Comparison of ENCODE assay signal across 19 cellular contexts in the genomic region with DNA sequence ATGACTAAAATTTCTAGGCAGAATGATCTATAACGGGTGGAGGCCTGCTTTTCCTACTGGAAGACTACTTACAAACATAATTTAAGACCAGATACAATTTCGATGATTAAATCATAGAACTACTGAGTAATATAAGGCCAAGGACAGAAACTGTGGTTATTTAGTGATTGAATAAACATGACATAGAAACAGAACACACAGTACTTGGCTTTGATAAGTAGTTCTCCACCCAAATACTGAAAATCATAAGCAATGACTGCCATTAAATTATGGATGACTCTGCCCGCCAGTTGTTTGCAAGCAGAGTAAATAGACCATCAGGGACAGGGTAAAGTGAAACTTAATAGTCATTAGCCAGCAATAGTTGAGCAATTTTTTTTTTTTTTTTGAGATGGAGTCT. TPM values are rescaled to one million over a fixed set of nuclear protein-coding genes. Genes with fewer than 3 reads are reported as not detected.
DNase-seq lines count a peak whose midpoint lies in the region; ATAC-seq, FAIRE-seq and TF ChIP-seq lines count a peak whose summit lies in the region.
"Had no signal": no experiment of that assay in that cellular context is flagged by ENCODE, and none has a peak within 500 bp of the region (broad histone marks: within the 10 kb centered on the region; RNA-seq: fewer than 3 reads in every experiment).

No MANE protein-coding gene starts in this region.

- H3K9ac ChIP-seq in HepG2 (ENCODE audit: insufficient read depth, low read depth, low read length), result no peak overlapping the region

- TF ChIP-seq EP300 in HepG2 (IDR thresholded peaks at IDR 0.05; ENCODE audit: low read depth in 2 of 2, low read length in 2 of 2), result no peak
- no peak for TF ChIP-seq EP300 in HepG2 (CRISPR knock-in tag; IDR thresholded peaks at IDR 0.05; ENCODE audit: borderline replicate concordance)
- TF ChIP-seq EP300 in suprapubic skin (IDR thresholded peaks at IDR 0.05), result no peak

- H3K27me3 ChIP-seq in HepG2 (ENCODE audit: control insufficient read depth in 1 of 2, insufficient read depth in 2 of 2, low read length in 2 of 2) (no peaks in the 10 kb centered on the region), suprapubic skin (no peaks in the 10 kb centered on the region), thyroid gland (no peaks in the 10 kb centered on the region)

- H2AFZ ChIP-seq in HepG2 (ENCODE audit: low read length), result no peak overlapping the region

- CTCF ChIA-PET in HepG2 (lab: Yijun Ruan, JAX; ENCODE audit: low intra/inter-chr PET ratio, low total read pairs), result no interaction called here

- no peak overlapping the region for H3K4me3 Mint-ChIP-seq in progenitor cell of endocrine pancreas (ENCODE audit: low read depth)
- H3K4me3 Mint-ChIP-seq: activated T-cell treated with anti-CD3 and anti-CD28 coated beads, Interleukin-2, amount 50 U/mL, for 4 hours; CD8-positive, alpha-beta memory T cell; immature natural killer cell had no signal

- intact Hi-C loops in HepG2 (cut with micrococcal nuclease; ENCODE audit: unreplicated experiment), result loop anchor here (1.0 kb wide), 1 partner anchor 29 kb away; no protein-coding TSS in a partner anchor
- intact Hi-C loops in thyroid gland (cut with DNase I), result no loop called here

- H3K27me3 Mint-ChIP-seq in progenitor cell of endocrine pancreas, result no peaks in the 10 kb centered on the region
- H3K27me3 Mint-ChIP-seq: CD8-positive, alpha-beta memory T cell had no signal

- H4K20me1 ChIP-seq in HepG2 (ENCODE audit: insufficient read depth, low read length), result no peaks in the 10 kb centered on the region

- in situ Hi-C loops in HepG2 (cut with HindIII; ENCODE audit: extremely low pct_ligation_motif_present, low pct_unique_long_range_greater_than_20kb), result no loop called here

- POLR2A ChIA-PET in HepG2 (lab: Yijun Ruan, JAX), result no interaction called here

- H3K36me3 Mint-ChIP-seq in progenitor cell of endocrine pancreas (ENCODE audit: insufficient read depth), result no peaks in the 10 kb centered on the region
- H3K36me3 Mint-ChIP-seq: CD8-positive, alpha-beta memory T cell; immature natural killer cell had no signal

- DNase-seq in GM19239 (ENCODE audit: insufficient read length, low spot score) (no peak), amniotic epithelial cell (ENCODE audit: low read depth) (peak; percentile 67), HepG2 (ENCODE audit: low spot score) (peak; percentile 17), suprapubic skin (ENCODE audit: low spot score in 2 of 2) (no peak), progenitor cell of endocrine pancreas (ENCODE audit: low spot score, unreplicated experiment) (no peak), thyroid gland (no peak), NCI-H1092 treated with DMSO at 0.1 percent for 48 hours (lab: John Stamatoyannopoulos, UW) (no peak), NCI-H2081 treated with DMSO at 0.1 percent for 48 hours (lab: John Stamatoyannopoulos, UW) (no peak)
- DNase-seq: activated T-cell treated with anti-CD3 and anti-CD28 coated beads, Interleukin-2, amount 50 U/mL, for 4 hours; CD8-positive, alpha-beta memory T cell; foreskin melanocyte; immature natural killer cell; NCI-H1048; NCI-H446 treated with DMSO at 0.1 percent for 48 hours; retina had no signal

- TF ChIP-seq POLR2A in HepG2 (IDR thresholded peaks at IDR 0.05; ENCODE audit: insufficient read depth in 1 of 2, low read depth in 2 of 2, low read length in 2 of 2), result no peak
- TF ChIP-seq POLR2A in suprapubic skin (IDR thresholded peaks at IDR 0.05), result no peak
- TF ChIP-seq POLR2A in thyroid gland (IDR thresholded peaks at IDR 0.05), result no peak

- no peak overlapping the region for H3K4me2 ChIP-seq in HepG2 (ENCODE audit: low read depth, low read length)

- H3K36me3 ChIP-seq in HepG2 (replicated peaks in 1 of 2; ENCODE audit: control insufficient read depth in 1 of 2, insufficient read depth in 2 of 2, low read length in 2 of 2) (no peaks in the 10 kb centered on the region), suprapubic skin (no peaks in the 10 kb centered on the region), thyroid gland (no peaks in the 10 kb centered on the region)

- H3K27ac Mint-ChIP-seq in progenitor cell of endocrine pancreas, result no peak overlapping the region
- H3K27ac Mint-ChIP-seq: CD8-positive, alpha-beta memory T cell; immature natural killer cell had no signal

- BruUV-seq in HepG2 (replicated peaks; lab: Mats Ljungman, UMichigan), result no TSS peak

- 83% methylated on average over 3 of the region's 3 CpGs for WGBS in HepG2 (ENCODE audit: low lambda C conversion rate)
- WGBS in suprapubic skin, result 43% methylated on average over 3 of the region's 3 CpGs
- 83 to 84% methylated on average over 3 of the region's 3 CpGs for WGBS in thyroid gland, 2 donors

- H3K4me3 ChIP-seq in HepG2 (replicated peaks in 1 of 3; ENCODE audit: insufficient read depth in 1 of 3, low read depth in 2 of 3, low read length in 3 of 3) (no peak overlapping the region), suprapubic skin (no peak overlapping the region), thyroid gland (replicated peaks in 1 of 3) (no peak overlapping the region)

- no peak for ATAC-seq in HepG2
- ATAC-seq: activated T-cell treated with anti-CD3 and anti-CD28 coated beads, Interleukin-2, amount 50 U/mL, for 4 hours; HCT116 had no signal

- H3K9me3 ChIP-seq in HepG2 (ENCODE audit: low read length), result no peaks in the 10 kb centered on the region
- H3K9me3 ChIP-seq in suprapubic skin, result no peaks in the 10 kb centered on the region
- no peaks in the 10 kb centered on the region for H3K9me3 ChIP-seq in thyroid gland

- H3K9me3 Mint-ChIP-seq in progenitor cell of endocrine pancreas (ENCODE audit: low read depth), result no peaks in the 10 kb centered on the region
- H3K9me3 Mint-ChIP-seq: activated T-cell treated with anti-CD3 and anti-CD28 coated beads, Interleukin-2, amount 50 U/mL, for 4 hours; CD8-positive, alpha-beta memory T cell; immature natural killer cell had no signal

- H3K79me2 ChIP-seq in HepG2 (ENCODE audit: insufficient read depth, low read length), result no peaks in the 10 kb centered on the region

- H3K27ac ChIP-seq in HepG2 (ENCODE audit: extremely low read length, insufficient read depth, low read length), result no peak overlapping the region
- H3K27ac ChIP-seq in suprapubic skin, result peak overlapping the region; percentile 69
- H3K27ac ChIP-seq in thyroid gland, result no peak overlapping the region

- no peak for TF ChIP-seq RAD21 in HepG2 (CRISPR knock-in tag; IDR thresholded peaks at IDR 0.05)

- FAIRE-seq in GM19239 (lab: Jason Lieb, UNC) (peak; percentile 71), HepG2 (lab: Jason Lieb, UNC) (no peak)
- FAIRE-seq: astrocyte, G401.6, RCC 7860 had no signal

- TF ChIP-seq CTCF in HepG2 (CRISPR knock-in tag; IDR thresholded peaks at IDR 0.05), result no peak
- no peak for TF ChIP-seq CTCF in suprapubic skin (IDR thresholded peaks at IDR 0.05)
- TF ChIP-seq CTCF in progenitor cell of endocrine pancreas (IDR thresholded peaks at IDR 0.05; ENCODE audit: unreplicated experiment), result no peak
- no peak for TF ChIP-seq CTCF in thyroid gland (IDR thresholded peaks at IDR 0.05)

- peaks cover 15% of the 10 kb centered on the region for H3K4me1 ChIP-seq in HepG2 (ENCODE audit: insufficient read depth, low read length)
- peaks cover 5% of the 10 kb centered on the region for H3K4me1 ChIP-seq in suprapubic skin
- H3K4me1 ChIP-seq in thyroid gland, result no peaks in the 10 kb centered on the region

- H3K4me1 Mint-ChIP-seq in progenitor cell of endocrine pancreas (ENCODE audit: low read depth), result peaks cover 2% of the 10 kb centered on the region
- H3K4me1 Mint-ChIP-seq: CD8-positive, alpha-beta memory T cell; immature natural killer cell had no signal

RNA-seq across cellular contexts. Expression of gene SMIM14, which starts 17.2 kb away (rescaled TPM):
- total RNA-seq in HepG2 (2016; rRNA removed; fragmentation: Illumina TruSeq; extraction: Trizol), result 16.3 and 26.2 TPM in 2 replicates
- total RNA-seq in HepG2 (2016; cell fraction: cytosol; rRNA removed; fragmentation: Illumina TruSeq; extraction: Trizol; ENCODE audit: low read depth), result 2.3 and 3.0 TPM in 2 replicates
- 16.9 and 24.5 TPM in 2 replicates for total RNA-seq in HepG2 (2016; cell fraction: insoluble cytoplasmic fraction; rRNA removed; fragmentation: Illumina TruSeq; extraction: Trizol)
- 7.0 and 8.1 TPM in 2 replicates for total RNA-seq in HepG2 (2016; cell fraction: membrane; rRNA removed; fragmentation: Illumina TruSeq; extraction: Trizol)
- total RNA-seq in HepG2 (2016; cell fraction: nucleus; rRNA removed; fragmentation: Illumina TruSeq; extraction: Trizol), result 4.2 and 6.0 TPM in 2 replicates
- 20.1 and 28.1 TPM in 2 replicates for polyA plus RNA-seq in HepG2 (2011; rRNA removed)
- 12.9 and 16.5 TPM in 2 replicates for polyA plus RNA-seq in HepG2 (2011; cell fraction: cytosol; rRNA removed)
- polyA plus RNA-seq in HepG2 (2011; cell fraction: nucleus; rRNA removed), result 3.0 and 7.6 TPM in 2 replicates
- 16.0 and 17.5 TPM in 2 replicates for polyA plus RNA-seq in HepG2 (2012)
- polyA plus RNA-seq in HepG2 (2016; cell fraction: cytosol; fragmentation: Illumina TruSeq; extraction: Trizol; ENCODE audit: low read depth), result 3.3 and 4.9 TPM in 2 replicates
- 22.5 and 24.5 TPM in 2 replicates for polyA plus RNA-seq in HepG2 (2016; cell fraction: insoluble cytoplasmic fraction; fragmentation: Illumina TruSeq; extraction: Trizol; ENCODE audit: low read depth)
- 7.2 and 7.6 TPM in 2 replicates for polyA plus RNA-seq in HepG2 (2016; cell fraction: membrane; fragmentation: Illumina TruSeq; extraction: Trizol; ENCODE audit: low read depth)
- polyA plus RNA-seq in HepG2 (2016; cell fraction: nucleus; fragmentation: Illumina TruSeq; extraction: Trizol; ENCODE audit: insufficient read depth, low read depth), result 12.5 and 14.8 TPM in 2 replicates
- polyA minus RNA-seq in HepG2 (2011; rRNA and poly(A)+ RNA removed; ENCODE audit: low replicate concordance), result 5.9 and 20.5 TPM in 2 replicates
- polyA minus RNA-seq in HepG2 (2011; cell fraction: cytosol; rRNA and poly(A)+ RNA removed), result 18.6 and 21.3 TPM in 2 replicates
- 4.4 and 6.1 TPM in 2 replicates for polyA minus RNA-seq in HepG2 (2011; cell fraction: nucleus; rRNA and poly(A)+ RNA removed)
- total RNA-seq in suprapubic skin, result 10 to 100 TPM; 20.8 to 65.0 (median 48.9) TPM
- 61.0 and 70.1 TPM in 2 replicates for total RNA-seq in progenitor cell of endocrine pancreas
- 10 to 100 TPM; 52.1 to 72.3 (median 59.2) TPM for total RNA-seq in thyroid gland

RNA-seq across cellular contexts. Expression of gene UBE2K, which starts 42.1 kb away (rescaled TPM):
- 36.2 and 72.9 TPM in 2 replicates for total RNA-seq in HepG2 (2016; rRNA removed; fragmentation: Illumina TruSeq; extraction: Trizol)
- total RNA-seq in HepG2 (2016; cell fraction: cytosol; rRNA removed; fragmentation: Illumina TruSeq; extraction: Trizol; ENCODE audit: low read depth), result 15.9 and 16.7 TPM in 2 replicates
- 37.2 and 67.7 TPM in 2 replicates for total RNA-seq in HepG2 (2016; cell fraction: insoluble cytoplasmic fraction; rRNA removed; fragmentation: Illumina TruSeq; extraction: Trizol)
- 41.2 and 44.3 TPM in 2 replicates for total RNA-seq in HepG2 (2016; cell fraction: membrane; rRNA removed; fragmentation: Illumina TruSeq; extraction: Trizol)
- total RNA-seq in HepG2 (2016; cell fraction: nucleus; rRNA removed; fragmentation: Illumina TruSeq; extraction: Trizol), result 23.8 and 34.5 TPM in 2 replicates
- 58.7 and 81.0 TPM in 2 replicates for polyA plus RNA-seq in HepG2 (2011; rRNA removed)
- polyA plus RNA-seq in HepG2 (2011; cell fraction: cytosol; rRNA removed), result 36.8 and 43.7 TPM in 2 replicates
- 9.1 and 13.3 TPM in 2 replicates for polyA plus RNA-seq in HepG2 (2011; cell fraction: nucleus; rRNA removed)
- 71.5 and 102 TPM in 2 replicates for polyA plus RNA-seq in HepG2 (2012)
- polyA plus RNA-seq in HepG2 (2016; cell fraction: cytosol; fragmentation: Illumina TruSeq; extraction: Trizol; ENCODE audit: low read depth), result 47.8 and 57.7 TPM in 2 replicates
- 134 and 143 TPM in 2 replicates for polyA plus RNA-seq in HepG2 (2016; cell fraction: insoluble cytoplasmic fraction; fragmentation: Illumina TruSeq; extraction: Trizol; ENCODE audit: low read depth)
- 73.6 and 85.5 TPM in 2 replicates for polyA plus RNA-seq in HepG2 (2016; cell fraction: membrane; fragmentation: Illumina TruSeq; extraction: Trizol; ENCODE audit: low read depth)
- 70.9 and 90.4 TPM in 2 replicates for polyA plus RNA-seq in HepG2 (2016; cell fraction: nucleus; fragmentation: Illumina TruSeq; extraction: Trizol; ENCODE audit: insufficient read depth, low read depth)
- polyA minus RNA-seq in HepG2 (2011; rRNA and poly(A)+ RNA removed; ENCODE audit: low replicate concordance), result 16.0 and 22.7 TPM in 2 replicates
- 21.4 and 25.3 TPM in 2 replicates for polyA minus RNA-seq in HepG2 (2011; cell fraction: cytosol; rRNA and poly(A)+ RNA removed)
- 15.2 and 17.0 TPM in 2 replicates for polyA minus RNA-seq in HepG2 (2011; cell fraction: nucleus; rRNA and poly(A)+ RNA removed)
- total RNA-seq in suprapubic skin, result 10 to 100 TPM; 23.0 to 37.2 (median 31.8) TPM
- 105 and 110 TPM in 2 replicates for total RNA-seq in progenitor cell of endocrine pancreas
- total RNA-seq in thyroid gland, result 10 to 100 TPM; 27.1 to 48.5 (median 32.3) TPM

Comparison
In these comparisons a context has a peak if more than half of its experiments do, and no peak if none do; other contexts are left out.
1. DNase-seq: peak in amniotic epithelial cell (single experiment) and HepG2 (single experiment); none in GM19239 (single experiment), suprapubic skin (0 of 2), progenitor cell of endocrine pancreas (single experiment), thyroid gland (0 of 2), NCI-H1092 treated with DMSO at 0.1 percent for 48 hours (single experiment) and NCI-H2081 treated with DMSO at 0.1 percent for 48 hours (single experiment).